8 cellular contexts compared by ENCODE assay signal in the genomic region with DNA sequence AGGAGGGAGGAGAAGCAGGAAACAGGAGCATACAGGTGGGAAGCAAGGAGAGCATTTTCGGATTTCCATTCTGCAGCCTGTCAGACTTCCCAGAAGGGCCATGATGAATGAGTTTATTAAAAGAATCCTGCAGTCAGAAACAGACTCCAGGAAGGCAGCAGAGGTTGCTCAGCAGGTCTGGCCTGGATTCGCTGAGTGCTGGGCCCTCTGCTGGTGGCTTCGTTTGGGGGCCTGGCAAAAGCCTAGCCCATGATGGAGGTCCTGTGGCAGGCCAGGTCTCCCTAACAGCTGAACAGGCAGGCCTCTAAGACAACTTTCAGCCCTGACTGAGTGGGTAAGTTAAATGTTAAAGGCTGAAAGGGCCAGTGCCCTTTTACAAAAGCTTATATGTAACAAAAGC.
DNase-seq lines count a peak whose midpoint lies in the region; ATAC-seq, FAIRE-seq and TF ChIP-seq lines count a peak whose summit lies in the region.

No MANE protein-coding gene starts in this region.

- ATAC-seq in HG02610 (IDR thresholded peaks at IDR 0.05; ENCODE audit: unreplicated experiment) (no peak), HG03521 (IDR thresholded peaks at IDR 0.05; ENCODE audit: unreplicated experiment) (no peak)

- peak; percentile 19; the same call in 1 of the 2 replicates for TF ChIP-seq RAD21 in Ishikawa (IDR thresholded peaks at IDR 0.05; ENCODE audit: low read depth)

- TF ChIP-seq CTCF in chondrocyte (IDR thresholded peaks at IDR 0.05): peak; percentile 24
- TF ChIP-seq CTCF in nephron progenitor cell (IDR thresholded peaks at IDR 0.05): peak; percentile 33
- no peak for TF ChIP-seq CTCF in D721Med (IDR thresholded peaks at IDR 0.05; ENCODE audit: insufficient read depth, missing control alignments)

- H3K4me1 Mint-ChIP-seq in chondrocyte (ENCODE audit: low read depth) (no peaks in the 10 kb centered on the region), nephron progenitor cell (peaks cover 5% of the 10 kb centered on the region)

- no peak for FAIRE-seq in D721Med (lab: Jason Lieb, UNC)

- H3K9me3 Mint-ChIP-seq in chondrocyte (ENCODE audit: low read depth) (no peaks in the 10 kb centered on the region), nephron progenitor cell (peaks cover 3% of the 10 kb centered on the region)

- H3K36me3 Mint-ChIP-seq in chondrocyte (ENCODE audit: low read depth): no peaks in the 10 kb centered on the region
- H3K36me3 Mint-ChIP-seq in nephron progenitor cell (ENCODE audit: low read depth): no peaks in the 10 kb centered on the region

- no peak overlapping the region for H3K27ac Mint-ChIP-seq in chondrocyte (ENCODE audit: unreplicated experiment)
- H3K27ac Mint-ChIP-seq in nephron progenitor cell: no peak overlapping the region

- peak; percentile 21 for DNase-seq in EH (ENCODE audit: low read depth)
- DNase-seq in chondrocyte (ENCODE audit: low spot score): no peak
- DNase-seq in nephron progenitor cell: peak; percentile 41
- no peak for DNase-seq in GF-D8 (lab: John Stamatoyannopoulos, UW)
- no peak for DNase-seq in D721Med (ENCODE audit: insufficient read length, low spot score)

- no peak for TF ChIP-seq EP300 in Ishikawa (IDR thresholded peaks at IDR 0.05; ENCODE audit: borderline replicate concordance)

- H3K4me3 Mint-ChIP-seq in chondrocyte (ENCODE audit: unreplicated experiment) (no peak overlapping the region), nephron progenitor cell (no peak overlapping the region)

- H3K27me3 Mint-ChIP-seq in chondrocyte (ENCODE audit: low read depth) (no peaks in the 10 kb centered on the region), nephron progenitor cell (ENCODE audit: low read depth, poor library complexity) (peaks cover 6% of the 10 kb centered on the region)

TF ChIP-seq in Ishikawa, 13 proteins besides CTCF, POLR2A, EP300 and RAD21:
- TF ChIP-seq CEBPB (IDR thresholded peaks at IDR 0.05): no peak

Comparison
In these comparisons a context has a peak if more than half of its experiments do, and no peak if none do; other contexts are left out.
1. DNase-seq: peak in EH (single experiment) and nephron progenitor cell (single experiment); none in chondrocyte (single experiment), GF-D8 (single experiment) and D721Med (single experiment).